ENCODE assay signal across 28 cellular contexts in the genomic region with DNA sequence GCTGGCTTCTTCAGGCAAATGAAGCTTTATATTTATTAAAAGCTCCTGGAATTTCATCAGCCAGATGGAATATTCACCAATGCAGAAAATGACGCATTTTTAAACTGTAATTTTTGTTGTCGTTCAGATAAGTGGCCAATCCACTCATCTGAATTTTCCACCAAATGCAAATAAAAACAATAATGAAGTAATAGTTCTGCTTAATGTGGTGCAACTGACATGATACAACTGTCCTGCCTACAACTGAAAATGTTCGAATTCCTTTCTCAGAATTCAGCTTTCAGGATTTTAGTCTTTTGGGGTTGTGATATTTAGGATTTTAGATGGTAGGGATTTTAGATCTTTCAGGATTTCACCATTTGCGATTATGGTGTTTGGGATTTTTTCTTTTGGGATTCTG.
"Had no signal": no experiment of that assay in that cellular context is flagged by ENCODE, and none has a peak within 500 bp of the region (broad histone marks: within the 10 kb centered on the region; RNA-seq: fewer than 3 reads in every experiment).

No MANE protein-coding gene starts in this region.

- H3K4me3 ChIP-seq: pancreas, psoas muscle, right lobe of liver, sigmoid colon, stomach, suprapubic skin, testis, tibial artery, transverse colon, vagina had no signal

- H3K4me1 ChIP-seq: pancreas, vagina had no signal

- H3K27me3 Mint-ChIP-seq: stimulated activated naive CD8-positive, alpha-beta T cell treated with anti-CD3 and anti-CD28 coated beads, Interleukin-15, Interleukin-2, amounts not matched to agents 100 ng/mL and 50 ng/mL, for 24 hours had no signal

- H3K36me3 Mint-ChIP-seq: naive thymus-derived CD8-positive, alpha-beta T cell; natural killer cell treated with Interleukin-12 subunit alpha and Interleukin-12 subunit beta and Interleukin-15 and Interleukin-18, amount 100 ng/mL, for 72 hours; stimulated activated effector memory CD8-positive, alpha-beta T cell treated with anti-CD3 and anti-CD28 coated beads, Interleukin-12 subunit alpha, Interleukin-12 subunit beta, amount 100 ng/mL, for 72 hours; stimulated activated naive B cell treated with anti-CD40 and anti-IgM and Interleukin-4, amounts not matched to agents 10 μg/mL and 1 μg/mL and 100 μg/mL, for 72 hours; type B pancreatic cell had no signal

- DNase-seq: naive thymus-derived CD8-positive, alpha-beta T cell; nephron progenitor cell; nucleus accumbens; pancreas; psoas muscle; right cardiac atrium; right lobe of liver; small intestine; stimulated activated CD4-positive, alpha-beta T cell treated with anti-CD3 and anti-CD28 coated beads, Interleukin-15, amount 100 ng/mL, for 24 hours; stimulated activated CD4-positive, alpha-beta T cell treated with anti-CD3 and anti-CD28 coated beads, Interleukin-2, amount 100 ng/mL, for 24 hours; stimulated activated CD4-positive, alpha-beta T cell treated with anti-CD3 and anti-CD28 coated beads, Interleukin-2, amount 100 ng/mL, for 48 hours; stimulated activated CD4-positive, alpha-beta T cell treated with anti-CD3 and anti-CD28 coated beads, Interleukin-4, amount 100 ng/mL, for 24 hours; stimulated activated naive B cell treated with anti-CD40 and anti-IgM and Interleukin-4, amounts not matched to agents 10 μg/mL and 1 μg/mL and 100 μg/mL, for 72 hours; stimulated activated naive CD4-positive, alpha-beta T cell treated with Interleukin-2 at 50 U/mL for 16 hours; stomach; substantia nigra; testis; tibial artery; transverse colon had no signal

- H3K27ac Mint-ChIP-seq: natural killer cell treated with Interleukin-12 subunit alpha and Interleukin-12 subunit beta and Interleukin-15 and Interleukin-18, amount 100 ng/mL, for 72 hours; nephron progenitor cell; stimulated activated effector memory CD8-positive, alpha-beta T cell treated with anti-CD3 and anti-CD28 coated beads, Interleukin-12 subunit alpha, Interleukin-12 subunit beta, amount 100 ng/mL, for 72 hours; stimulated activated naive B cell treated with anti-CD40 and anti-IgM and Interleukin-4, amounts not matched to agents 10 μg/mL and 1 μg/mL and 100 μg/mL, for 72 hours; stimulated activated naive CD8-positive, alpha-beta T cell treated with anti-CD3 and anti-CD28 coated beads, Interleukin-15, Interleukin-2, amounts not matched to agents 100 ng/mL and 50 ng/mL, for 24 hours; type B pancreatic cell had no signal

- H3K9me3 Mint-ChIP-seq: naive thymus-derived CD8-positive, alpha-beta T cell; natural killer cell treated with Interleukin-12 subunit alpha and Interleukin-12 subunit beta and Interleukin-15 and Interleukin-18, amount 100 ng/mL, for 72 hours; neural crest cell; stimulated activated effector memory CD8-positive, alpha-beta T cell treated with anti-CD3 and anti-CD28 coated beads, Interleukin-12 subunit alpha, Interleukin-12 subunit beta, amount 100 ng/mL, for 72 hours; stimulated activated naive B cell treated with anti-CD40 and anti-IgM and Interleukin-4, amounts not matched to agents 10 μg/mL and 1 μg/mL and 100 μg/mL, for 72 hours; stimulated activated naive CD8-positive, alpha-beta T cell treated with anti-CD3 and anti-CD28 coated beads, Interleukin-15, Interleukin-2, amounts not matched to agents 100 ng/mL and 50 ng/mL, for 24 hours; type B pancreatic cell had no signal

- H3K27me3 ChIP-seq: neutrophil, pancreas, right lobe of liver, sigmoid colon, stomach, suprapubic skin, testis, tibial artery, transverse colon, vagina had no signal

- ATAC-seq: naive thymus-derived CD8-positive, alpha-beta T cell; natural killer cell treated with Interleukin-12 subunit alpha and Interleukin-12 subunit beta and Interleukin-15 and Interleukin-18, amount 100 ng/mL, for 72 hours; pancreas; psoas muscle; right lobe of liver; stimulated activated effector memory CD8-positive, alpha-beta T cell treated with anti-CD3 and anti-CD28 coated beads, Interleukin-12 subunit alpha, Interleukin-12 subunit beta, amount 100 ng/mL, for 72 hours; stimulated activated naive B cell treated with anti-CD40 and anti-IgM and Interleukin-4, amounts not matched to agents 10 μg/mL and 1 μg/mL and 100 μg/mL, for 72 hours had no signal

- H3K27ac ChIP-seq: neutrophil, pancreas, psoas muscle, right lobe of liver, suprapubic skin, testis, tibial artery, vagina had no signal

- H3K4me3 Mint-ChIP-seq: naive thymus-derived CD8-positive, alpha-beta T cell; natural killer cell treated with Interleukin-12 subunit alpha and Interleukin-12 subunit beta and Interleukin-15 and Interleukin-18, amount 100 ng/mL, for 72 hours; nephron progenitor cell; neural crest cell; stimulated activated effector memory CD8-positive, alpha-beta T cell treated with anti-CD3 and anti-CD28 coated beads, Interleukin-12 subunit alpha, Interleukin-12 subunit beta, amount 100 ng/mL, for 72 hours; stimulated activated naive B cell treated with anti-CD40 and anti-IgM and Interleukin-4, amounts not matched to agents 10 μg/mL and 1 μg/mL and 100 μg/mL, for 72 hours; stimulated activated naive CD8-positive, alpha-beta T cell treated with anti-CD3 and anti-CD28 coated beads, Interleukin-15, Interleukin-2, amounts not matched to agents 100 ng/mL and 50 ng/mL, for 24 hours; type B pancreatic cell had no signal

- H3K36me3 ChIP-seq: neutrophil, pancreas, right lobe of liver, sigmoid colon, stomach, suprapubic skin, tibial artery, transverse colon, vagina had no signal

- H3K9me3 ChIP-seq: neutrophil, pancreas, psoas muscle, right lobe of liver, sigmoid colon, stomach, suprapubic skin, testis, tibial artery, transverse colon, vagina had no signal

- H3K4me1 Mint-ChIP-seq: naive thymus-derived CD8-positive, alpha-beta T cell had no signal
